ENCODE assay signal across 20 cellular contexts in the genomic region with DNA sequence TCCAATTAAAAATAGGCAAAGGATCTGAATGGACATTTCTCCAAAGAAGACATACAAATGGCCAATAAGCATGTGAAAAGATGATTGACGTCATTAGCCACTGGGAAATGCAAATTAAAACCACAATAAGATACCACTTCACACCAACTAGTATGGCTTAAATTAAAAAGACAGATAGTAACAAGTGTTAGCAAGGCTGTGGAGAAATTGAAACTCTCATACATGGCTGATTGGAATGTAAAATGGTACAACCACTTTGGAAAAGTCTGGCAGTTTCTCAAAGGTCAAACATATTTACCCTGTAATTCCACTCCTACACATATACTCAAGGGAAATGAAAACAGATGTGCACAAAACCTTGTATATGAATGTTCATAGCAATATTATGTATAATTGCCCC.
"Had no signal": no experiment of that assay in that cellular context is flagged by ENCODE, and none has a peak within 500 bp of the region (broad histone marks: within the 10 kb centered on the region; RNA-seq: fewer than 3 reads in every experiment).

No MANE protein-coding gene starts in this region.

- H3K9me3 ChIP-seq: SJSA1 had no signal

- H3K4me3 ChIP-seq: SJSA1, SK-N-MC had no signal

- H3K4me3 Mint-ChIP-seq: IgD-negative memory B cell had no signal

- H3K27ac Mint-ChIP-seq: IgD-negative memory B cell had no signal

- H3K27ac ChIP-seq: SJSA1, SK-N-MC had no signal

- H3K36me3 ChIP-seq: SJSA1 had no signal

- DNase-seq: KBM-7, MV-4-11, NCI-H1048, NCI-H1105, NCI-H1417, NCI-H1436 treated with DMSO at 0.1 percent for 48 hours, NCI-H1694, NCI-H187 treated with DMSO at 0.1 percent for 48 hours, NCI-H2029 treated with DMSO at 0.1 percent for 48 hours, NCI-H2171 treated with DMSO at 0.1 percent for 48 hours, NCI-H524, NCI-H526 treated with DMSO at 0.1 percent for 48 hours, NCI-H774, Right ventricle myocardium superior, RPMI8226, SIG-M5 had no signal

- FAIRE-seq: RCC 7860 had no signal
